In genomic region chr1:29621826-29622435, GRCh38 we compare ENCODE assay signal across 15 cellular contexts.
"Had no signal": no experiment of that assay in that cellular context is flagged by ENCODE, and none has a peak within 500 bp of the region (broad histone marks: within the 10 kb centered on the region; RNA-seq: fewer than 3 reads in every experiment).

No MANE protein-coding gene starts in this region.

- ATAC-seq: left lobe of liver; naive thymus-derived CD4-positive, alpha-beta T cell had no signal

- H3K4me1 ChIP-seq: breast epithelium, parathyroid adenoma, tibial artery, uterus had no signal

- H3K9me3 ChIP-seq: breast epithelium, tibial artery, uterus had no signal

- H3K27ac ChIP-seq: breast epithelium, hepatocyte, parathyroid adenoma, tibial artery, uterus, WERI-Rb-1 had no signal

- DNase-seq: activated CD4-positive, alpha-beta T cell treated with anti-CD3 and anti-CD28 coated beads, Interleukin-2, amount 50 U/mL, for 48 hours; activated naive CD4-positive, alpha-beta T cell; anterior cingulate cortex; erythroblast; midbrain; naive thymus-derived CD4-positive, alpha-beta T cell; stimulated activated CD4-positive, alpha-beta T cell treated with anti-CD3 and anti-CD28 coated beads, Interleukin-4, amount 100 ng/mL, for 24 hours; stimulated activated naive CD4-positive, alpha-beta T cell; tibial artery; uterus; WERI-Rb-1 had no signal

- H3K27me3 ChIP-seq: hepatocyte, uterus had no signal

- H3K4me3 ChIP-seq: breast epithelium, hepatocyte, tibial artery, uterus had no signal

- H3K36me3 ChIP-seq: breast epithelium, tibial artery, uterus, WERI-Rb-1 had no signal
